ENCODE assay signal across 19 cellular contexts in the genomic region with DNA sequence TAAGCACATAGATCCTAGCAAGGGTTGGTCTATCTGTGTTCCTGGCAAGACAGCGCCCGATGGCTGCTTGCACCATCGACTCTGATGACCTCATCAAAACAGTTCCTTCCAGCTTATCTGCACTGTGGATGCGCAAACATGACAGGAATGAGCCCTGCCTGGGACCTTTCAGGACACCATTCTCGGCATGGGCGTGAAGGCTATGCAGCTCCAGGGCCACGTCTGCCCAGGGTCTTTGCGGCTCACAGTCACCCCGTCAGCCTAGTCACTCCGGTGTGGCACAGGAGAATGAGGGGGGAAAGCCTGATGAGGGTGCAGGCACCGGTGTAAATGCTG.
DNase-seq lines count a peak whose midpoint lies in the region; ATAC-seq lines count a peak whose summit lies in the region.
"Had no signal": no experiment of that assay in that cellular context is flagged by ENCODE, and none has a peak within 500 bp of the region (broad histone marks: within the 10 kb centered on the region; RNA-seq: fewer than 3 reads in every experiment).

No MANE protein-coding gene starts in this region.

- H3K4ac ChIP-seq in mesenchymal stem cell (ENCODE audit: low read depth in 1 of 2, low read length in 2 of 2) = no peak overlapping the region

- H2BK120ac ChIP-seq in mesenchymal stem cell (ENCODE audit: low read depth, low read length) = no peak overlapping the region

- no peak overlapping the region for H3K27ac ChIP-seq in mesenchymal stem cell (ENCODE audit: low read length, poor library complexity, severe bottlenecking)
- H3K27ac ChIP-seq: brain microvascular endothelial cell, gastrocnemius medialis, ovary, VCaP had no signal

- no peaks in the 10 kb centered on the region for H3K79me1 ChIP-seq in mesenchymal stem cell (replicated peaks; ENCODE audit: low read length, poor library complexity, severe bottlenecking)

- no peaks in the 10 kb centered on the region for H3K36me3 Mint-ChIP-seq in activated CD8-positive, alpha-beta memory T cell treated with anti-CD3 and anti-CD28 coated beads, Interleukin-2, amount 10 ng/mL, durations not matched to agents 7 days and 5 days
- H3K36me3 Mint-ChIP-seq: CD8-positive, alpha-beta T cell had no signal

- no peaks in the 10 kb centered on the region for H3K4me1 Mint-ChIP-seq in activated CD8-positive, alpha-beta memory T cell treated with anti-CD3 and anti-CD28 coated beads, Interleukin-2, amount 10 ng/mL, durations not matched to agents 7 days and 5 days

- 68% methylated on average over 11 of the region's 11 CpGs for whole genome bisulfite sequencing in mesenchymal stem cell

- H3K4me1 ChIP-seq in mesenchymal stem cell (ENCODE audit: control insufficient read depth, insufficient read depth, low read depth, low read length) = no peaks in the 10 kb centered on the region
- H3K4me1 ChIP-seq: gastrocnemius medialis had no signal

- H3K23ac ChIP-seq in mesenchymal stem cell (ENCODE audit: low read length in 2 of 2) = no peak overlapping the region

- no peaks in the 10 kb centered on the region for H3K27me3 ChIP-seq in mesenchymal stem cell (ENCODE audit: control insufficient read depth in 1 of 2, insufficient read depth in 1 of 2, low read length in 2 of 2)
- H3K27me3 ChIP-seq: brain microvascular endothelial cell, gastrocnemius medialis, ovary had no signal

- no peak overlapping the region for H3K4me3 Mint-ChIP-seq in activated CD8-positive, alpha-beta memory T cell treated with anti-CD3 and anti-CD28 coated beads, Interleukin-2, amount 10 ng/mL, durations not matched to agents 7 days and 5 days
- H3K4me3 Mint-ChIP-seq: CD8-positive, alpha-beta T cell had no signal

- H3K14ac ChIP-seq in mesenchymal stem cell (ENCODE audit: low read length in 2 of 2) = no peak overlapping the region

- no peak overlapping the region for H3K4me3 ChIP-seq in mesenchymal stem cell (ENCODE audit: insufficient read depth in 1 of 2, low read depth in 1 of 2, low read length in 2 of 2)
- H3K4me3 ChIP-seq: gastrocnemius medialis, ovary had no signal

- no peak overlapping the region for H2AFZ ChIP-seq in mesenchymal stem cell (ENCODE audit: low read depth, low read length)

- no peaks in the 10 kb centered on the region for H3K36me3 ChIP-seq in mesenchymal stem cell (ENCODE audit: control insufficient read depth in 1 of 2, insufficient read depth in 2 of 2, low read depth in 1 of 2, low read length in 2 of 2)
- H3K36me3 ChIP-seq: brain microvascular endothelial cell, gastrocnemius medialis, ovary had no signal

- no peak overlapping the region for H2BK5ac ChIP-seq in mesenchymal stem cell (ENCODE audit: low read depth, low read length, poor library complexity, severe bottlenecking)

- no peak overlapping the region for H3K4me2 ChIP-seq in mesenchymal stem cell (ENCODE audit: low read length, poor library complexity, severe bottlenecking)

- peak; percentile 47 for DNase-seq in activated CD8-positive, alpha-beta memory T cell treated with anti-CD3 and anti-CD28 coated beads for 24 hours
- DNase-seq in activated CD8-positive, alpha-beta memory T cell treated with anti-CD3 and anti-CD28 coated beads, Interleukin-2, amount 10 ng/mL, durations not matched to agents 7 days and 5 days = no peak
- peak; percentile 77 for DNase-seq in Right ventricle myocardium superior
- DNase-seq in mesenchymal stem cell = peak; percentile 51
- DNase-seq in retina = no peak
- no peak for DNase-seq in GOT3 (lab: John Stamatoyannopoulos, UW)
- DNase-seq: brain microvascular endothelial cell; CD8-positive, alpha-beta T cell; effector memory CD4-positive, alpha-beta T cell; gastrocnemius medialis; GDM1; NCI-H1694 treated with DMSO at 0.1 percent for 48 hours; NCI-H526; PC-3; stimulated activated naive CD8-positive, alpha-beta T cell treated with anti-CD3 and anti-CD28 coated beads, Interleukin-15, Interleukin-2, amounts not matched to agents 100 U/mL and 50 U/mL, for 24 hours had no signal

- CTCF ChIA-PET in activated CD8-positive, alpha-beta memory T cell treated with anti-CD3 and anti-CD28 coated beads, Interleukin-2, amount 10 ng/mL, durations not matched to agents 7 days and 5 days (lab: Charles Lee) = no interaction called here

- H2BK12ac ChIP-seq in mesenchymal stem cell (ENCODE audit: low read length in 2 of 2) = no peak overlapping the region

- H3K9me3 Mint-ChIP-seq in activated CD8-positive, alpha-beta memory T cell treated with anti-CD3 and anti-CD28 coated beads, Interleukin-2, amount 10 ng/mL, durations not matched to agents 7 days and 5 days (ENCODE audit: low read depth) = no peaks in the 10 kb centered on the region
- H3K9me3 Mint-ChIP-seq: CD8-positive, alpha-beta T cell had no signal

- H3K27ac Mint-ChIP-seq in activated CD8-positive, alpha-beta memory T cell treated with anti-CD3 and anti-CD28 coated beads, Interleukin-2, amount 10 ng/mL, durations not matched to agents 7 days and 5 days = no peak overlapping the region
- H3K27ac Mint-ChIP-seq: CD8-positive, alpha-beta T cell had no signal

- no peaks in the 10 kb centered on the region for H3K9me3 ChIP-seq in mesenchymal stem cell (ENCODE audit: control insufficient read depth, low read length)
- H3K9me3 ChIP-seq: gastrocnemius medialis, ovary had no signal

- H3K9ac ChIP-seq in mesenchymal stem cell (ENCODE audit: low read length) = peak overlapping the region; percentile 23

- no peak overlapping the region for H4K8ac ChIP-seq in mesenchymal stem cell (ENCODE audit: low read length)

- intact Hi-C loops in Right ventricle myocardium superior (cut with DNase I) = no loop called here

- ATAC-seq in activated CD8-positive, alpha-beta memory T cell treated with anti-CD3 and anti-CD28 coated beads, Interleukin-2, amount 10 ng/mL, durations not matched to agents 7 days and 5 days = no peak
- ATAC-seq in Right ventricle myocardium superior (ENCODE audit: poor library complexity) (peak; percentile 90), HG02763 (IDR thresholded peaks at IDR 0.05; ENCODE audit: unreplicated experiment) (no peak), HG03095 (IDR thresholded peaks at IDR 0.05; ENCODE audit: unreplicated experiment) (no peak)
- ATAC-seq: CD8-positive, alpha-beta T cell; gastrocnemius medialis; PC-3; stimulated activated naive CD8-positive, alpha-beta T cell treated with anti-CD3 and anti-CD28 coated beads, Interleukin-15, Interleukin-2, amounts not matched to agents 100 U/mL and 50 U/mL, for 24 hours had no signal

- H2AK5ac ChIP-seq in mesenchymal stem cell (ENCODE audit: low read length, severe bottlenecking) = no peak overlapping the region

- no peak overlapping the region for H4K91ac ChIP-seq in mesenchymal stem cell (ENCODE audit: low read length)

- no peak overlapping the region for H3K18ac ChIP-seq in mesenchymal stem cell (ENCODE audit: low read depth in 1 of 2, low read length in 2 of 2)

- no peaks in the 10 kb centered on the region for H3K27me3 Mint-ChIP-seq in activated CD8-positive, alpha-beta memory T cell treated with anti-CD3 and anti-CD28 coated beads, Interleukin-2, amount 10 ng/mL, durations not matched to agents 7 days and 5 days

- no peak overlapping the region for H2BK15ac ChIP-seq in mesenchymal stem cell (ENCODE audit: low read depth, poor library complexity, severe bottlenecking)

Comparison
In these comparisons a context has a peak if more than half of its experiments do, and no peak if none do; other contexts are left out.
1. DNase-seq: peak in activated CD8-positive, alpha-beta memory T cell treated with anti-CD3 and anti-CD28 coated beads for 24 hours (single experiment), Right ventricle myocardium superior (single experiment) and mesenchymal stem cell (single experiment); none in activated CD8-positive, alpha-beta memory T cell treated with anti-CD3 and anti-CD28 coated beads, Interleukin-2, amount 10 ng/mL, durations not matched to agents 7 days and 5 days (single experiment), retina (single experiment) and GOT3 (single experiment).